In the genomic region with DNA sequence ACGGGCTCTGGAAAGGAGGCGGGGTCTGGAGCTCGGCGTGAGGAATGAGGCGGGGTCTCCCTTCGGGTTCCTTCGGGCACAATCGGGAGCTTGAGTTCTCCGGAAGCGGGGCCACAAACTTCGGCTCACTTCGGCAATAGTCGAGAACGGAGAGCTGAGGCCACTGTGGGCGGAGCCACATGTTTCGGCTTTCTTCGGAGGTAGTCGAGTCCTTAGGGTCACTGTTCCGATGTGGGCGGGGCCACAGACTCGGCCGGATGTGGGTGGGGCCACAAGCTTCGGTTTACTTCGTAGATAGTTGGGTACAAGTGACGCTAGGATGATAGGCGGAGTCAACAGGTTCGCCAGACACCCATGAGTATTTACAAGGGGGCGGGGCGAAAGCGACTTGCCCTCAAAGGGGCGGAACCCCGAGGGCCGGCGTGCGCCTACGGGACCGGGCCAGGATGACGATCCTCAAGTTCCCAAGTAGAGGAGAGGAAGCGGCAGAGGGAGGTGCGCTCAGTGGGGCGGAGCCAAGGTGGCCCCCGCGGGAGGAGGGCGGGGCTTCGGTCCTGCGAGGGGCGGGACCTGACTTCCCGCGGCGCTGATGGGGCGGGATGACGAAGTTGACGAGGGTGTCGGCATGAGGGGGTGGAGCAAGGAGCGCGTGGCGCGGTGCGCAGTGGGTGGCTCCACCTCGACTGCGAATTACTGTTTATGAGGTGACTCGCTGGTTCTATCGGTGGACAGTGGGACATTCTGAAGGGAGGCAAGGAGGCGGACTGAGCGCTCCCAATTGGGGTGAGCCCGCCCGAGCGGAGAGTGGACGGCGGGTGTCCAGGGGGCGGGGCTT, we compare ENCODE assay signal across 1 cellular context.
TF ChIP-seq lines count a peak whose summit lies in the region.

No MANE protein-coding gene starts in this region.

TF ChIP-seq in GM12878, 131 proteins besides CTCF, POLR2A, EP300 and RAD21 (continued from another document and continues in another):
- TF ChIP-seq, protein P1, sequence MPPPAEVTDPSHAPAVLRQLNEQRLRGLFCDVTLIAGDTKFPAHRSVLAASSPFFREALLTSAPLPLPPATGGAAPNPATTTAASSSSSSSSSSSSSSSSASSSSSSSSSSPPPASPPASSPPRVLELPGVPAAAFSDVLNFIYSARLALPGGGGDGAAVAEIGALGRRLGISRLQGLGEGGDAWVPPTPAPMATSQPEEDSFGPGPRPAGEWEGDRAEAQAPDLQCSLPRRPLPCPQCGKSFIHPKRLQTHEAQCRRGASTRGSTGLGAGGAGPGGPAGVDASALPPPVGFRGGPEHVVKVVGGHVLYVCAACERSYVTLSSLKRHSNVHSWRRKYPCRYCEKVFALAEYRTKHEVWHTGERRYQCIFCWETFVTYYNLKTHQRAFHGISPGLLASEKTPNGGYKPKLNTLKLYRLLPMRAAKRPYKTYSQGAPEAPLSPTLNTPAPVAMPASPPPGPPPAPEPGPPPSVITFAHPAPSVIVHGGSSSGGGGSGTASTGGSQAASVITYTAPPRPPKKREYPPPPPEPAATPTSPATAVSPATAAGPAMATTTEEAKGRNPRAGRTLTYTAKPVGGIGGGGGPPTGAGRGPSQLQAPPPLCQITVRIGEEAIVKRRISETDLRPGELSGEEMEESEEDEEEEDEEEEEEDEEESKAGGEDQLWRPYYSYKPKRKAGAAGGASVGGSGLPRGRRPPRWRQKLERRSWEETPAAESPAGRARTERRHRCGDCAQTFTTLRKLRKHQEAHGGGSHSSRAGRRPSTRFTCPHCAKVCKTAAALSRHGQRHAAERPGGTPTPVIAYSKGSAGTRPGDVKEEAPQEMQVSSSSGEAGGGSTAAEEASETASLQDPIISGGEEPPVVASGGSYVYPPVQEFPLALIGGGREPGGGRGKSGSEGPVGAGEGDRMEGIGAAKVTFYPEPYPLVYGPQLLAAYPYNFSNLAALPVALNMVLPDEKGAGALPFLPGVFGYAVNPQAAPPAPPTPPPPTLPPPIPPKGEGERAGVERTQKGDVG (CRISPR knock-in tag; IDR thresholded peaks at IDR 0.05), result no peak
- 0 out of 2 replicates have a peak, but pooled peaks have one; percentile 11 for TF ChIP-seq DPF2 (IDR thresholded peaks at IDR 0.05)
- TF ChIP-seq MEF2A (IDR thresholded peaks at IDR 0.05; ENCODE audit: insufficient read depth, low read depth, low read length), result no peak
- no peak for TF ChIP-seq SUPT20H (IDR thresholded peaks at IDR 0.05; ENCODE audit: borderline replicate concordance, control insufficient read depth, low read depth, low read length)
- TF ChIP-seq SRF (IDR thresholded peaks at IDR 0.05; ENCODE audit: low read depth in 2 of 2, low read length in 2 of 2), result no peak
- TF ChIP-seq, protein P2, sequence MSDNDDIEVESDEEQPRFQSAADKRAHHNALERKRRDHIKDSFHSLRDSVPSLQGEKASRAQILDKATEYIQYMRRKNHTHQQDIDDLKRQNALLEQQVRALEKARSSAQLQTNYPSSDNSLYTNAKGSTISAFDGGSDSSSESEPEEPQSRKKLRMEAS (IDR thresholded peaks at IDR 0.05; ENCODE audit: low read depth, low read length), result peak; percentile 64
- TF ChIP-seq KLF5 (IDR thresholded peaks at IDR 0.05; ENCODE audit: partially characterized antibody), result no peak
- TF ChIP-seq CBX3 (IDR thresholded peaks at IDR 0.05; ENCODE audit: borderline replicate concordance, low read depth), result no peak
- TF ChIP-seq, protein P3, sequence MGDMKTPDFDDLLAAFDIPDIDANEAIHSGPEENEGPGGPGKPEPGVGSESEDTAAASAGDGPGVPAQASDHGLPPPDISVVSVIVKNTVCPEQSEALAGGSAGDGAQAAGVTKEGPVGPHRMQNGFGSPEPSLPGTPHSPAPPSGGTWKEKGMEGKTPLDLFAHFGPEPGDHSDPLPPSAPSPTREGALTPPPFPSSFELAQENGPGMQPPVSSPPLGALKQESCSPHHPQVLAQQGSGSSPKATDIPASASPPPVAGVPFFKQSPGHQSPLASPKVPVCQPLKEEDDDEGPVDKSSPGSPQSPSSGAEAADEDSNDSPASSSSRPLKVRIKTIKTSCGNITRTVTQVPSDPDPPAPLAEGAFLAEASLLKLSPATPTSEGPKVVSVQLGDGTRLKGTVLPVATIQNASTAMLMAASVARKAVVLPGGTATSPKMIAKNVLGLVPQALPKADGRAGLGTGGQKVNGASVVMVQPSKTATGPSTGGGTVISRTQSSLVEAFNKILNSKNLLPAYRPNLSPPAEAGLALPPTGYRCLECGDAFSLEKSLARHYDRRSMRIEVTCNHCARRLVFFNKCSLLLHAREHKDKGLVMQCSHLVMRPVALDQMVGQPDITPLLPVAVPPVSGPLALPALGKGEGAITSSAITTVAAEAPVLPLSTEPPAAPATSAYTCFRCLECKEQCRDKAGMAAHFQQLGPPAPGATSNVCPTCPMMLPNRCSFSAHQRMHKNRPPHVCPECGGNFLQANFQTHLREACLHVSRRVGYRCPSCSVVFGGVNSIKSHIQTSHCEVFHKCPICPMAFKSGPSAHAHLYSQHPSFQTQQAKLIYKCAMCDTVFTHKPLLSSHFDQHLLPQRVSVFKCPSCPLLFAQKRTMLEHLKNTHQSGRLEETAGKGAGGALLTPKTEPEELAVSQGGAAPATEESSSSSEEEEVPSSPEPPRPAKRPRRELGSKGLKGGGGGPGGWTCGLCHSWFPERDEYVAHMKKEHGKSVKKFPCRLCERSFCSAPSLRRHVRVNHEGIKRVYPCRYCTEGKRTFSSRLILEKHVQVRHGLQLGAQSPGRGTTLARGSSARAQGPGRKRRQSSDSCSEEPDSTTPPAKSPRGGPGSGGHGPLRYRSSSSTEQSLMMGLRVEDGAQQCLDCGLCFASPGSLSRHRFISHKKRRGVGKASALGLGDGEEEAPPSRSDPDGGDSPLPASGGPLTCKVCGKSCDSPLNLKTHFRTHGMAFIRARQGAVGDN (IDR thresholded peaks at IDR 0.05), result no peak
- no peak for TF ChIP-seq HDAC2 (IDR thresholded peaks at IDR 0.05)
- TF ChIP-seq ETV6 (conservative IDR thresholded peaks at IDR 0.05 in 1 of 2, IDR thresholded peaks at IDR 0.05 in 1 of 2; ENCODE audit: borderline replicate concordance in 1 of 2, low read depth in 1 of 2), result no peak
- TF ChIP-seq, protein P4, sequence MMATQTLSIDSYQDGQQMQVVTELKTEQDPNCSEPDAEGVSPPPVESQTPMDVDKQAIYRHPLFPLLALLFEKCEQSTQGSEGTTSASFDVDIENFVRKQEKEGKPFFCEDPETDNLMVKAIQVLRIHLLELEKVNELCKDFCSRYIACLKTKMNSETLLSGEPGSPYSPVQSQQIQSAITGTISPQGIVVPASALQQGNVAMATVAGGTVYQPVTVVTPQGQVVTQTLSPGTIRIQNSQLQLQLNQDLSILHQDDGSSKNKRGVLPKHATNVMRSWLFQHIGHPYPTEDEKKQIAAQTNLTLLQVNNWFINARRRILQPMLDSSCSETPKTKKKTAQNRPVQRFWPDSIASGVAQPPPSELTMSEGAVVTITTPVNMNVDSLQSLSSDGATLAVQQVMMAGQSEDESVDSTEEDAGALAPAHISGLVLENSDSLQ (IDR thresholded peaks at IDR 0.05), result peak; percentile 85
- 0 out of 2 replicates have a peak, but pooled peaks have one; percentile 38 for TF ChIP-seq SREBF1 (IDR thresholded peaks at IDR 0.05; ENCODE audit: low read length)
- TF ChIP-seq EGR1 (IDR thresholded peaks at IDR 0.05; ENCODE audit: borderline replicate concordance in 1 of 2, low read depth in 2 of 2, low read length in 2 of 2), result peak in 1 of 2 experiments; percentile 43; a peak in 1 of 3 replicates
- TF ChIP-seq RB1 (IDR thresholded peaks at IDR 0.05; ENCODE audit: borderline replicate concordance), result peak; percentile 88; the same call in 1 of the 2 replicates
- no peak for TF ChIP-seq IKZF2 (IDR thresholded peaks at IDR 0.05)
- no peak for TF ChIP-seq JUNB (IDR thresholded peaks at IDR 0.05)
- 0 out of 2 replicates have a peak, but pooled peaks have one; percentile 79 for TF ChIP-seq CHD1 (IDR thresholded peaks at IDR 0.05; ENCODE audit: low read depth, low read length)
- TF ChIP-seq SIN3A (IDR thresholded peaks at IDR 0.05; ENCODE audit: low read depth, low read length), result 0 out of 2 replicates have a peak, but pooled peaks have one; percentile 62
- TF ChIP-seq BMI1 (IDR thresholded peaks at IDR 0.05; ENCODE audit: borderline replicate concordance), result no peak
- TF ChIP-seq CHD2 (IDR thresholded peaks at IDR 0.05; ENCODE audit: borderline replicate concordance, low read depth, low read length), result no peak
- TF ChIP-seq YY1 (IDR thresholded peaks at IDR 0.05; ENCODE audit: low read depth, low read length), result peak; percentile 43; the same call in 1 of the 2 replicates
- TF ChIP-seq, protein P5, sequence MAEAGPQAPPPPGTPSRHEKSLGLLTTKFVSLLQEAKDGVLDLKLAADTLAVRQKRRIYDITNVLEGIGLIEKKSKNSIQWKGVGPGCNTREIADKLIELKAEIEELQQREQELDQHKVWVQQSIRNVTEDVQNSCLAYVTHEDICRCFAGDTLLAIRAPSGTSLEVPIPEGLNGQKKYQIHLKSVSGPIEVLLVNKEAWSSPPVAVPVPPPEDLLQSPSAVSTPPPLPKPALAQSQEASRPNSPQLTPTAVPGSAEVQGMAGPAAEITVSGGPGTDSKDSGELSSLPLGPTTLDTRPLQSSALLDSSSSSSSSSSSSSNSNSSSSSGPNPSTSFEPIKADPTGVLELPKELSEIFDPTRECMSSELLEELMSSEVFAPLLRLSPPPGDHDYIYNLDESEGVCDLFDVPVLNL (IDR thresholded peaks at IDR 0.05; ENCODE audit: low read depth, low read length), result peak; percentile 71
- no peak for TF ChIP-seq ZBED1 (IDR thresholded peaks at IDR 0.05; ENCODE audit: borderline replicate concordance)
- no peak for TF ChIP-seq LARP7 (IDR thresholded peaks at IDR 0.05)
- no peak for TF ChIP-seq MTA3 (IDR thresholded peaks at IDR 0.05; ENCODE audit: borderline replicate concordance, low read length)
- TF ChIP-seq KDM1A (IDR thresholded peaks at IDR 0.05; ENCODE audit: borderline replicate concordance), result no peak
- no peak for TF ChIP-seq TAF1 (IDR thresholded peaks at IDR 0.05; ENCODE audit: borderline replicate concordance, low read depth, low read length)
- no peak for TF ChIP-seq PAX5 (IDR thresholded peaks at IDR 0.05; ENCODE audit: borderline replicate concordance, low read depth, low read length)
- peak; percentile 80 for TF ChIP-seq RELA (IDR thresholded peaks at IDR 0.05; ENCODE audit: borderline replicate concordance, partially characterized antibody)
- no peak for TF ChIP-seq CHD4 (IDR thresholded peaks at IDR 0.05)
- TF ChIP-seq, protein P6, sequence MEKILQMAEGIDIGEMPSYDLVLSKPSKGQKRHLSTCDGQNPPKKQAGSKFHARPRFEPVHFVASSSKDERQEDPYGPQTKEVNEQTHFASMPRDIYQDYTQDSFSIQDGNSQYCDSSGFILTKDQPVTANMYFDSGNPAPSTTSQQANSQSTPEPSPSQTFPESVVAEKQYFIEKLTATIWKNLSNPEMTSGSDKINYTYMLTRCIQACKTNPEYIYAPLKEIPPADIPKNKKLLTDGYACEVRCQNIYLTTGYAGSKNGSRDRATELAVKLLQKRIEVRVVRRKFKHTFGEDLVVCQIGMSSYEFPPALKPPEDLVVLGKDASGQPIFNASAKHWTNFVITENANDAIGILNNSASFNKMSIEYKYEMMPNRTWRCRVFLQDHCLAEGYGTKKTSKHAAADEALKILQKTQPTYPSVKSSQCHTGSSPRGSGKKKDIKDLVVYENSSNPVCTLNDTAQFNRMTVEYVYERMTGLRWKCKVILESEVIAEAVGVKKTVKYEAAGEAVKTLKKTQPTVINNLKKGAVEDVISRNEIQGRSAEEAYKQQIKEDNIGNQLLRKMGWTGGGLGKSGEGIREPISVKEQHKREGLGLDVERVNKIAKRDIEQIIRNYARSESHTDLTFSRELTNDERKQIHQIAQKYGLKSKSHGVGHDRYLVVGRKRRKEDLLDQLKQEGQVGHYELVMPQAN (conservative IDR thresholded peaks at IDR 0.05), result no peak; the same call in 1 of the 2 replicates
- TF ChIP-seq NFYA (IDR thresholded peaks at IDR 0.05; ENCODE audit: borderline replicate concordance, low read depth, low read length), result no peak
- TF ChIP-seq, protein P7, sequence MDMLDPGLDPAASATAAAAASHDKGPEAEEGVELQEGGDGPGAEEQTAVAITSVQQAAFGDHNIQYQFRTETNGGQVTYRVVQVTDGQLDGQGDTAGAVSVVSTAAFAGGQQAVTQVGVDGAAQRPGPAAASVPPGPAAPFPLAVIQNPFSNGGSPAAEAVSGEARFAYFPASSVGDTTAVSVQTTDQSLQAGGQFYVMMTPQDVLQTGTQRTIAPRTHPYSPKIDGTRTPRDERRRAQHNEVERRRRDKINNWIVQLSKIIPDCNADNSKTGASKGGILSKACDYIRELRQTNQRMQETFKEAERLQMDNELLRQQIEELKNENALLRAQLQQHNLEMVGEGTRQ (IDR thresholded peaks at IDR 0.05; ENCODE audit: borderline replicate concordance, low read depth, low read length), result no peak
- TF ChIP-seq BRCA1 (IDR thresholded peaks at IDR 0.05; ENCODE audit: low read depth, low read length), result no peak
- no peak; the same call in 1 of the 2 replicates for TF ChIP-seq HCFC1 (IDR thresholded peaks at IDR 0.05; ENCODE audit: low read length)
- peak; percentile 80; the same call in 1 of the 2 replicates for TF ChIP-seq POLR2AphosphoS5 (IDR thresholded peaks at IDR 0.05; ENCODE audit: low read length)
- TF ChIP-seq, protein P8, sequence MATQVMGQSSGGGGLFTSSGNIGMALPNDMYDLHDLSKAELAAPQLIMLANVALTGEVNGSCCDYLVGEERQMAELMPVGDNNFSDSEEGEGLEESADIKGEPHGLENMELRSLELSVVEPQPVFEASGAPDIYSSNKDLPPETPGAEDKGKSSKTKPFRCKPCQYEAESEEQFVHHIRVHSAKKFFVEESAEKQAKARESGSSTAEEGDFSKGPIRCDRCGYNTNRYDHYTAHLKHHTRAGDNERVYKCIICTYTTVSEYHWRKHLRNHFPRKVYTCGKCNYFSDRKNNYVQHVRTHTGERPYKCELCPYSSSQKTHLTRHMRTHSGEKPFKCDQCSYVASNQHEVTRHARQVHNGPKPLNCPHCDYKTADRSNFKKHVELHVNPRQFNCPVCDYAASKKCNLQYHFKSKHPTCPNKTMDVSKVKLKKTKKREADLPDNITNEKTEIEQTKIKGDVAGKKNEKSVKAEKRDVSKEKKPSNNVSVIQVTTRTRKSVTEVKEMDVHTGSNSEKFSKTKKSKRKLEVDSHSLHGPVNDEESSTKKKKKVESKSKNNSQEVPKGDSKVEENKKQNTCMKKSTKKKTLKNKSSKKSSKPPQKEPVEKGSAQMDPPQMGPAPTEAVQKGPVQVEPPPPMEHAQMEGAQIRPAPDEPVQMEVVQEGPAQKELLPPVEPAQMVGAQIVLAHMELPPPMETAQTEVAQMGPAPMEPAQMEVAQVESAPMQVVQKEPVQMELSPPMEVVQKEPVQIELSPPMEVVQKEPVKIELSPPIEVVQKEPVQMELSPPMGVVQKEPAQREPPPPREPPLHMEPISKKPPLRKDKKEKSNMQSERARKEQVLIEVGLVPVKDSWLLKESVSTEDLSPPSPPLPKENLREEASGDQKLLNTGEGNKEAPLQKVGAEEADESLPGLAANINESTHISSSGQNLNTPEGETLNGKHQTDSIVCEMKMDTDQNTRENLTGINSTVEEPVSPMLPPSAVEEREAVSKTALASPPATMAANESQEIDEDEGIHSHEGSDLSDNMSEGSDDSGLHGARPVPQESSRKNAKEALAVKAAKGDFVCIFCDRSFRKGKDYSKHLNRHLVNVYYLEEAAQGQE (IDR thresholded peaks at IDR 0.05; ENCODE audit: low read depth, low read length), result no peak
- no peak for TF ChIP-seq FOS (IDR thresholded peaks at IDR 0.05; ENCODE audit: borderline replicate concordance, extremely low read depth, insufficient read length)
- no peak for TF ChIP-seq EZH2 (IDR thresholded peaks at IDR 0.05; ENCODE audit: borderline replicate concordance, control insufficient read depth, low read depth, low read length)
- no peak; the same call in 1 of the 2 replicates for TF ChIP-seq CREM (IDR thresholded peaks at IDR 0.05; ENCODE audit: low read depth)
- no peak for TF ChIP-seq FOXK2 (IDR thresholded peaks at IDR 0.05)
- no peak for TF ChIP-seq WRNIP1 (IDR thresholded peaks at IDR 0.05; ENCODE audit: borderline replicate concordance, low read depth, low read length)
- no peak for TF ChIP-seq NFIC (IDR thresholded peaks at IDR 0.05; ENCODE audit: low read depth, low read length)
